31 cellular contexts compared by ENCODE assay signal in genomic region chr5:120735076-120735475, GRCh38.
A peak's percentile ranks its signal among the peaks of the same experiment; 100 is the strongest.
DNase-seq lines count a peak whose midpoint lies in the region; ATAC-seq and TF ChIP-seq lines count a peak whose summit lies in the region.
"Had no signal": no experiment of that assay in that cellular context is flagged by ENCODE, and none has a peak within 500 bp of the region (broad histone marks: within the 10 kb centered on the region; RNA-seq: fewer than 3 reads in every experiment).

No MANE protein-coding gene starts in this region.

- no peaks in the 10 kb centered on the region for H3K4me1 Mint-ChIP-seq in stimulated activated naive B cell treated with anti-CD40 and anti-IgM and Interleukin-4, amounts not matched to agents 10 μg/mL and 1 μg/mL and 100 μg/mL, for 72 hours
- H3K4me1 Mint-ChIP-seq: activated B cell treated with CpG ODN at 0.5 μM for 24 hours; activated naive CD4-positive, alpha-beta T cell treated with anti-CD3 and anti-CD28 coated beads, Interleukin-2, amount 10 ng/mL, durations not matched to agents 7 days and 5 days; nephron progenitor cell; stimulated activated effector memory CD8-positive, alpha-beta T cell treated with anti-CD3 and anti-CD28 coated beads, Interleukin-12 subunit alpha, Interleukin-12 subunit beta, amount 100 ng/mL, for 72 hours had no signal

- H3K27ac ChIP-seq in C4-2B, result no peak overlapping the region
- H3K27ac ChIP-seq in WERI-Rb-1, result no peak overlapping the region
- H3K27ac ChIP-seq: cardiac muscle cell, KMS-11, right lobe of liver, upper lobe of right lung had no signal

- no peak overlapping the region for H3K27ac Mint-ChIP-seq in stimulated activated naive B cell treated with anti-CD40 and anti-IgM and Interleukin-4, amounts not matched to agents 10 μg/mL and 1 μg/mL and 100 μg/mL, for 72 hours
- H3K27ac Mint-ChIP-seq: activated B cell treated with CpG ODN at 0.5 μM for 24 hours; activated naive CD4-positive, alpha-beta T cell treated with anti-CD3 and anti-CD28 coated beads, Interleukin-2, amount 10 ng/mL, durations not matched to agents 7 days and 5 days; activated T-helper 1 cell treated with anti-CD3 and anti-CD28 coated beads, Interleukin-12 subunit alpha, Interleukin-12 subunit beta, Interleukin-2, Interleukin-4 antibody, amounts not matched to agents 30 ng/mL and 10 ng/mL and 1 ng/mL, durations not matched to agents 14 hours and 24 hours and 36 hours; nephron progenitor cell; stimulated activated effector memory CD8-positive, alpha-beta T cell treated with anti-CD3 and anti-CD28 coated beads, Interleukin-12 subunit alpha, Interleukin-12 subunit beta, amount 100 ng/mL, for 72 hours had no signal

- no peaks in the 10 kb centered on the region for H3K36me3 ChIP-seq in WERI-Rb-1
- H3K36me3 ChIP-seq: cardiac muscle cell, right lobe of liver, upper lobe of right lung had no signal

- TF ChIP-seq CTCF in C4-2B (conservative IDR thresholded peaks at IDR 0.05) (peak; percentile 19), LNCaP clone FGC (IDR thresholded peaks at IDR 0.05; ENCODE audit: control insufficient read depth, extremely low read depth, insufficient read depth) (peak; percentile 26; the same call in 1 of the 2 replicates), WERI-Rb-1 (IDR thresholded peaks at IDR 0.05; ENCODE audit: low read depth, low read length) (0 out of 2 replicates have a peak, but pooled peaks have one; percentile 13), fibroblast of mammary gland (conservative IDR thresholded peaks at IDR 0.05; ENCODE audit: control insufficient read depth, insufficient read depth, low read depth, low read length) (peak; percentile 4)

- no peaks in the 10 kb centered on the region for H3K9me3 ChIP-seq in WERI-Rb-1 (ENCODE audit: severe bottlenecking)
- H3K9me3 ChIP-seq: right lobe of liver, upper lobe of right lung had no signal

- H3K4me3 ChIP-seq in LNCaP clone FGC (ENCODE audit: low read depth, low read length) (no peak overlapping the region), WERI-Rb-1 (ENCODE audit: low read depth, low read length) (no peak overlapping the region), fibroblast of mammary gland (ENCODE audit: control insufficient read depth, low read depth, low read length) (no peak overlapping the region)
- H3K4me3 ChIP-seq: cardiac muscle cell, right lobe of liver, upper lobe of right lung had no signal

- no peaks in the 10 kb centered on the region for H3K27me3 ChIP-seq in WERI-Rb-1 (ENCODE audit: insufficient read depth, low read depth, severe bottlenecking)
- H3K27me3 ChIP-seq: cardiac muscle cell, right lobe of liver, upper lobe of right lung had no signal

- H3K9me3 Mint-ChIP-seq in stimulated activated naive B cell treated with anti-CD40 and anti-IgM and Interleukin-4, amounts not matched to agents 10 μg/mL and 1 μg/mL and 100 μg/mL, for 72 hours, result no peaks in the 10 kb centered on the region
- H3K9me3 Mint-ChIP-seq: activated T-helper 1 cell treated with anti-CD3 and anti-CD28 coated beads, Interleukin-12 subunit alpha, Interleukin-12 subunit beta, Interleukin-2, Interleukin-4 antibody, amounts not matched to agents 30 ng/mL and 10 ng/mL and 1 ng/mL, durations not matched to agents 14 hours and 24 hours and 36 hours; nephron progenitor cell had no signal

- H3K36me3 Mint-ChIP-seq in stimulated activated naive B cell treated with anti-CD40 and anti-IgM and Interleukin-4, amounts not matched to agents 10 μg/mL and 1 μg/mL and 100 μg/mL, for 72 hours, result no peaks in the 10 kb centered on the region
- H3K36me3 Mint-ChIP-seq: activated naive CD4-positive, alpha-beta T cell treated with anti-CD3 and anti-CD28 coated beads, Interleukin-2, amount 10 ng/mL, durations not matched to agents 7 days and 5 days; stimulated activated effector memory CD8-positive, alpha-beta T cell treated with anti-CD3 and anti-CD28 coated beads, Interleukin-12 subunit alpha, Interleukin-12 subunit beta, amount 100 ng/mL, for 72 hours had no signal

- no peak overlapping the region for H3K4me3 Mint-ChIP-seq in stimulated activated naive B cell treated with anti-CD40 and anti-IgM and Interleukin-4, amounts not matched to agents 10 μg/mL and 1 μg/mL and 100 μg/mL, for 72 hours
- H3K4me3 Mint-ChIP-seq: activated B cell treated with CpG ODN at 0.5 μM for 24 hours; activated naive CD4-positive, alpha-beta T cell treated with anti-CD3 and anti-CD28 coated beads, Interleukin-2, amount 10 ng/mL, durations not matched to agents 7 days and 5 days; activated T-helper 1 cell treated with anti-CD3 and anti-CD28 coated beads, Interleukin-12 subunit alpha, Interleukin-12 subunit beta, Interleukin-2, Interleukin-4 antibody, amounts not matched to agents 30 ng/mL and 10 ng/mL and 1 ng/mL, durations not matched to agents 14 hours and 24 hours and 36 hours; nephron progenitor cell; stimulated activated effector memory CD8-positive, alpha-beta T cell treated with anti-CD3 and anti-CD28 coated beads, Interleukin-12 subunit alpha, Interleukin-12 subunit beta, amount 100 ng/mL, for 72 hours had no signal

- H3K27me3 Mint-ChIP-seq in stimulated activated naive B cell treated with anti-CD40 and anti-IgM and Interleukin-4, amounts not matched to agents 10 μg/mL and 1 μg/mL and 100 μg/mL, for 72 hours, result no peaks in the 10 kb centered on the region
- H3K27me3 Mint-ChIP-seq: activated B cell treated with CpG ODN at 0.5 μM for 24 hours; activated naive CD4-positive, alpha-beta T cell treated with anti-CD3 and anti-CD28 coated beads, Interleukin-2, amount 10 ng/mL, durations not matched to agents 7 days and 5 days had no signal

- no peak for DNase-seq in LNCaP clone FGC (ENCODE audit: low read depth)
- DNase-seq in WERI-Rb-1, result no peak
- DNase-seq in fibroblast of mammary gland (ENCODE audit: low read depth), result peak; percentile 2
- no peak for DNase-seq in SKM-1 (lab: John Stamatoyannopoulos, UW; ENCODE audit: unreplicated experiment)
- DNase-seq in AML-193 (lab: John Stamatoyannopoulos, UW), result no peak
- no peak for DNase-seq in stimulated activated naive B cell treated with anti-CD40 and anti-IgM and Interleukin-4, amounts not matched to agents 10 μg/mL and 1 μg/mL and 100 μg/mL, for 72 hours
- DNase-seq: activated B cell treated with CpG ODN at 0.5 μM for 24 hours; activated CD4-positive, alpha-beta T cell treated with anti-CD3 and anti-CD28 coated beads, Interleukin-2, amount 50 U/mL, for 4 hours; activated naive CD4-positive, alpha-beta T cell treated with anti-CD3 and anti-CD28 coated beads, Interleukin-2, amount 10 ng/mL, durations not matched to agents 7 days and 5 days; amygdala; COR-L47; DMS79; glutamatergic neuron; islet precursor cell; left ventricle myocardium superior; NCI-H446 treated with DMSO at 0.1 percent for 48 hours; NCI-H82; nephron progenitor cell; posterior cingulate gyrus; right lobe of liver; stimulated activated CD4-positive, alpha-beta T cell treated with anti-CD3 and anti-CD28 coated beads, Interleukin-12 subunit alpha, Interleukin-12 subunit beta, amount 100 ng/mL, for 4 hours; stimulated activated CD4-positive, alpha-beta T cell treated with anti-CD3 and anti-CD28 coated beads, Interleukin-4, amount 100 ng/mL, for 1 hour; SW 1271; T-helper 9 cell; upper lobe of right lung had no signal

- ATAC-seq in HG02623 (IDR thresholded peaks at IDR 0.05; ENCODE audit: unreplicated experiment), result no peak
- no peak for ATAC-seq in stimulated activated naive B cell treated with anti-CD40 and anti-IgM and Interleukin-4, amounts not matched to agents 10 μg/mL and 1 μg/mL and 100 μg/mL, for 72 hours (replicated peaks)
- ATAC-seq: left ventricle myocardium superior; right lobe of liver; stimulated activated effector memory CD8-positive, alpha-beta T cell treated with anti-CD3 and anti-CD28 coated beads, Interleukin-12 subunit alpha, Interleukin-12 subunit beta, amount 100 ng/mL, for 72 hours; upper lobe of right lung had no signal
